9 cellular contexts compared by ENCODE assay signal in the genomic region with DNA sequence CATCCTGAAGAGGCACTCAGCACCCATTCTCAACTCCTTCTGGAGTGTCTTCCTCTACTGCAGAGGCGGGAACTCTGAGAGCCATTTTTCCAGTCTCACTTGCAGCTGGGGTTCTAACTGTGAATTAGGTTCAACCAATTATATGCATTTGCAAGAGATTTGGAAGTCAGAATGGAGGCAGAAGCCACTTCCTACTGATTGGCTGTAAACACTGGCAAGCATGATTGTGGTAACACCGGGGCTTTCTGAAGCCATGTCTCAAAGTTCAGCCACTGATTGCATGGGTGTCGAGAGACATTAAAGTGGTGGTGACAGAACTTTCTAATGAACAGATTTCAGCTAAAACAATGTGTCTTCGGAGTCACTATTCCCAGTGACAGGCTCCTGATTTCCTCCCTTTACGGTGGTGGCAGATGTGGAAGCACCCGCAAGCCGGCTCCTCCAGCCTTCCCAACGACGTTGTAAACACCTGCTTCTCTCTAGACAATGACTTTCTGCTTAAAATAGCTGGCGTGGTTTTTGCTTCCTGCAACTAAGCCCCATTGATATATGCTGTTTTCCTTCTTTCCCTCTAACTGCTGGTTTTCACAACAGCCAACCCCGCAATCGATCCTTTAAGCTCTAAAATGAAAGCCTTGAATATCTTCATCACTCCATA.
A peak's percentile ranks its signal among the peaks of the same experiment; 100 is the strongest.
DNase-seq lines count a peak whose midpoint lies in the region; ATAC-seq and TF ChIP-seq lines count a peak whose summit lies in the region.
"Had no signal": no experiment of that assay in that cellular context is flagged by ENCODE, and none has a peak within 500 bp of the region (broad histone marks: within the 10 kb centered on the region; RNA-seq: fewer than 3 reads in every experiment).

No MANE protein-coding gene starts in this region.

- H3K9me3 ChIP-seq in heart left ventricle = no peaks in the 10 kb centered on the region
- H3K9me3 ChIP-seq in fibroblast of lung (ENCODE audit: control insufficient read depth, insufficient read depth, low read depth, low read length) = no peaks in the 10 kb centered on the region
- H3K9me3 ChIP-seq in uterus = no peaks in the 10 kb centered on the region

- intact Hi-C loops in heart left ventricle (cut with DNase I) (loop anchor here in 9 of 10 donors (2.0 to 10.0 kb wide), 6 partner anchors 34 to 155 kb away; no protein-coding TSS in a partner anchor), left cardiac atrium (cut with DNase I) (loop anchor here (5.0 to 10.0 kb wide), 2 partner anchors 152 to 155 kb away; no protein-coding TSS in a partner anchor), uterus (cut with DNase I; ENCODE audit: low total_unique reads) (no loop called here)

- H3K4me2 ChIP-seq in fibroblast of lung (ENCODE audit: extremely low read depth, insufficient read depth, low read length) = no peak overlapping the region

- H3K27ac ChIP-seq in heart left ventricle (peak overlapping the region in 9 of 12 donors; percentile 6 to 95 (median 88)), fibroblast of lung (ENCODE audit: insufficient read depth, low read length) (peak overlapping the region; percentile 78), uterus (peak overlapping the region; percentile 64 to 75)

- 17 to 29% (median 27%) methylated on average over 12 of the region's 12 CpGs for WGBS in heart left ventricle, 4 donors

- H3K9ac ChIP-seq in fibroblast of lung (ENCODE audit: insufficient read depth, low read length) = no peak overlapping the region

- DNase-seq in heart left ventricle = no peak
- no peak for DNase-seq in left cardiac atrium
- DNase-seq in NCI-H345 (lab: John Stamatoyannopoulos, UW) = peak; percentile 35
- no peak for DNase-seq in fibroblast of lung (ENCODE audit: low read depth in 2 of 2)
- no peak for DNase-seq in uterus
- no peak for DNase-seq in activated effector memory CD4-positive, alpha-beta T cell treated with anti-CD3 and anti-CD28 coated beads, Interleukin-2, amount 50 U/mL, for 16 hours
- DNase-seq in middle frontal gyrus (ENCODE audit: extremely low spot score, low spot score) = no peak
- DNase-seq in iPS-NIHi11 (ENCODE audit: low spot score) = no peak
- DNase-seq: NCI-H524 had no signal

- no peak for ATAC-seq in heart left ventricle
- ATAC-seq in left cardiac atrium = no peak

- H3K27me3 ChIP-seq in heart left ventricle = no peaks in the 10 kb centered on the region
- H3K27me3 ChIP-seq in fibroblast of lung (ENCODE audit: control insufficient read depth, insufficient read depth, low read length) = no peaks in the 10 kb centered on the region
- no peaks in the 10 kb centered on the region for H3K27me3 ChIP-seq in uterus

- no peak for TF ChIP-seq CTCF in heart left ventricle (IDR thresholded peaks at IDR 0.05)
- no peak for TF ChIP-seq CTCF in fibroblast of lung (conservative IDR thresholded peaks at IDR 0.05 in 1 of 2, IDR thresholded peaks at IDR 0.05 in 1 of 2; ENCODE audit: low read depth in 1 of 2, low read length in 2 of 2)
- TF ChIP-seq CTCF in uterus (IDR thresholded peaks at IDR 0.05) = no peak

- TF ChIP-seq POLR2A in heart left ventricle (IDR thresholded peaks at IDR 0.05) = no peak
- no peak for TF ChIP-seq POLR2A in uterus (IDR thresholded peaks at IDR 0.05)

- H3K79me2 ChIP-seq in fibroblast of lung (ENCODE audit: control insufficient read depth, insufficient read depth, low read length) = no peaks in the 10 kb centered on the region

- peaks cover 0 to 12% (median 3%) of the 10 kb centered on the region in 9 donors for H3K36me3 ChIP-seq in heart left ventricle
- H3K36me3 ChIP-seq in fibroblast of lung (ENCODE audit: control insufficient read depth, insufficient read depth, low read length) = peaks cover 3% of the 10 kb centered on the region
- H3K36me3 ChIP-seq in uterus = no peaks in the 10 kb centered on the region

- no peaks in the 10 kb centered on the region for H4K20me1 ChIP-seq in fibroblast of lung (ENCODE audit: control insufficient read depth, extremely low read depth, insufficient read depth, low read length)

- no peak overlapping the region for H2AFZ ChIP-seq in fibroblast of lung (ENCODE audit: low read length)

- H3K4me3 ChIP-seq in heart left ventricle (no peak overlapping the region), fibroblast of lung (replicated peaks in 1 of 4; ENCODE audit: control extremely low read depth in 1 of 4, insufficient read depth in 1 of 4, low read depth in 3 of 4, low read length in 4 of 4) (no peak overlapping the region), uterus (no peak overlapping the region)

- H3K4me1 ChIP-seq in heart left ventricle = peaks cover 18 to 64% (median 57%) of the 10 kb centered on the region in 12 donors
- H3K4me1 ChIP-seq in fibroblast of lung (ENCODE audit: control insufficient read depth, extremely low read depth, insufficient read depth, low read length) = peaks cover 23% of the 10 kb centered on the region
- peaks cover 0 to 11% of the 10 kb centered on the region in 2 donors for H3K4me1 ChIP-seq in uterus
